1 cellular context compared by ENCODE assay signal in genomic region chr7:738723-739454, GRCh38.
TF ChIP-seq lines count a peak whose summit lies in the region.

No MANE protein-coding gene starts in this region.

TF ChIP-seq in GM23338, 12 proteins besides CTCF, POLR2A, EP300 and RAD21:
- TF ChIP-seq ZNF462 (CRISPR knock-in tag; IDR thresholded peaks at IDR 0.05) = no peak
- TF ChIP-seq STAT1 (IDR thresholded peaks at IDR 0.05; ENCODE audit: unreplicated experiment) = no peak
- TF ChIP-seq EZH2phosphoT487 (IDR thresholded peaks at IDR 0.05; ENCODE audit: unreplicated experiment) = no peak
- no peak for TF ChIP-seq CREB1 (CRISPR knock-in tag; IDR thresholded peaks at IDR 0.05; ENCODE audit: low read depth)
- no peak for TF ChIP-seq ZNF331 (CRISPR knock-in tag; IDR thresholded peaks at IDR 0.05; ENCODE audit: low read depth)
- TF ChIP-seq, protein P1, sequence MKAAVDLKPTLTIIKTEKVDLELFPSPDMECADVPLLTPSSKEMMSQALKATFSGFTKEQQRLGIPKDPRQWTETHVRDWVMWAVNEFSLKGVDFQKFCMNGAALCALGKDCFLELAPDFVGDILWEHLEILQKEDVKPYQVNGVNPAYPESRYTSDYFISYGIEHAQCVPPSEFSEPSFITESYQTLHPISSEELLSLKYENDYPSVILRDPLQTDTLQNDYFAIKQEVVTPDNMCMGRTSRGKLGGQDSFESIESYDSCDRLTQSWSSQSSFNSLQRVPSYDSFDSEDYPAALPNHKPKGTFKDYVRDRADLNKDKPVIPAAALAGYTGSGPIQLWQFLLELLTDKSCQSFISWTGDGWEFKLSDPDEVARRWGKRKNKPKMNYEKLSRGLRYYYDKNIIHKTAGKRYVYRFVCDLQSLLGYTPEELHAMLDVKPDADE (IDR thresholded peaks at IDR 0.05) = no peak
- TF ChIP-seq ZNF114 (CRISPR knock-in tag; IDR thresholded peaks at IDR 0.05) = no peak
- no peak for TF ChIP-seq JUNB (IDR thresholded peaks at IDR 0.05; ENCODE audit: unreplicated experiment)
- TF ChIP-seq NANOG (IDR thresholded peaks at IDR 0.05; ENCODE audit: borderline replicate concordance) = no peak
- TF ChIP-seq POLR2AphosphoS5 (IDR thresholded peaks at IDR 0.05; ENCODE audit: low read depth) = no peak
- TF ChIP-seq, protein P2, sequence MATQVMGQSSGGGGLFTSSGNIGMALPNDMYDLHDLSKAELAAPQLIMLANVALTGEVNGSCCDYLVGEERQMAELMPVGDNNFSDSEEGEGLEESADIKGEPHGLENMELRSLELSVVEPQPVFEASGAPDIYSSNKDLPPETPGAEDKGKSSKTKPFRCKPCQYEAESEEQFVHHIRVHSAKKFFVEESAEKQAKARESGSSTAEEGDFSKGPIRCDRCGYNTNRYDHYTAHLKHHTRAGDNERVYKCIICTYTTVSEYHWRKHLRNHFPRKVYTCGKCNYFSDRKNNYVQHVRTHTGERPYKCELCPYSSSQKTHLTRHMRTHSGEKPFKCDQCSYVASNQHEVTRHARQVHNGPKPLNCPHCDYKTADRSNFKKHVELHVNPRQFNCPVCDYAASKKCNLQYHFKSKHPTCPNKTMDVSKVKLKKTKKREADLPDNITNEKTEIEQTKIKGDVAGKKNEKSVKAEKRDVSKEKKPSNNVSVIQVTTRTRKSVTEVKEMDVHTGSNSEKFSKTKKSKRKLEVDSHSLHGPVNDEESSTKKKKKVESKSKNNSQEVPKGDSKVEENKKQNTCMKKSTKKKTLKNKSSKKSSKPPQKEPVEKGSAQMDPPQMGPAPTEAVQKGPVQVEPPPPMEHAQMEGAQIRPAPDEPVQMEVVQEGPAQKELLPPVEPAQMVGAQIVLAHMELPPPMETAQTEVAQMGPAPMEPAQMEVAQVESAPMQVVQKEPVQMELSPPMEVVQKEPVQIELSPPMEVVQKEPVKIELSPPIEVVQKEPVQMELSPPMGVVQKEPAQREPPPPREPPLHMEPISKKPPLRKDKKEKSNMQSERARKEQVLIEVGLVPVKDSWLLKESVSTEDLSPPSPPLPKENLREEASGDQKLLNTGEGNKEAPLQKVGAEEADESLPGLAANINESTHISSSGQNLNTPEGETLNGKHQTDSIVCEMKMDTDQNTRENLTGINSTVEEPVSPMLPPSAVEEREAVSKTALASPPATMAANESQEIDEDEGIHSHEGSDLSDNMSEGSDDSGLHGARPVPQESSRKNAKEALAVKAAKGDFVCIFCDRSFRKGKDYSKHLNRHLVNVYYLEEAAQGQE (IDR thresholded peaks at IDR 0.05; ENCODE audit: unreplicated experiment) = no peak
